Comparison of ENCODE assay signal across 8 cellular contexts in the genomic region with DNA sequence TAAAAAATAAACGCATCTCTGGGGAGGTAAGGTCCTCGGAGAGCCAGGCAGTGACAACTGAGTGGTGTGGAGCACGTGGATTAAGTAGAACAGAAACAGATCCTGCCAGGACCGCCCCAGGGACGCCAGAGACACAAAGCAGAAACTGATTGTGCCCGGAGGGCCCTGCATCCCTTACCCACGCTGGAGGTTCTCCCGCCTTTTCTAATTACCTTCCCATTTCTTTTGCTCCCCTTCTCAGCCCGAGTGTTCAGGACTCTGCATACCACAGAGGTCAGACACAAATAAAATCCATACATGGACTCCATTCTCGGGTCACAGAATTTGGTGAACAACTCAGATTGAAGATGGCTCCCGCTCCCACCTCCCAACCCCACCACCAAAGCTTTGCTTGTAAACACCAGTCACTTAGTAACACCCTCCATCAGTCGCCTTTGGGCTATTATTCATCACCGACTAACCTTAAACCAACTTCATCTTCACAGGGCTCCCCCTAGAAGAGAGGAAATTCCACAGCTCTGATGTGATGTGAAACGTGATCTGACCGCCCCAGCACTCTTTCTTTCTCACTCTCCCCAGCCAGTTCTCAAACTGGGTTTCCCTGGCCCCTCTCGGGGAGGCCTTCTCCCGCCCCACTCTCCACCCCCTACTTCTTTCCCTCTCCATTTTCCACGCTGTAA.
DNase-seq lines count a peak whose midpoint lies in the region; ATAC-seq and TF ChIP-seq lines count a peak whose summit lies in the region.

No MANE protein-coding gene starts in this region.

- H3K9me3 ChIP-seq in iPS-18a (ENCODE audit: control insufficient read depth, low read depth, low read length) = no peaks in the 10 kb centered on the region

- no peaks in the 10 kb centered on the region for H3K36me3 ChIP-seq in iPS-18a (ENCODE audit: control insufficient read depth, low read depth, low read length)

- TF ChIP-seq CTCF in astrocyte of the cerebellum (IDR thresholded peaks at IDR 0.05; ENCODE audit: low read depth, low read length, missing control alignments) = no peak

- peaks cover 61% of the 10 kb centered on the region for H3K4me1 ChIP-seq in iPS-18a (ENCODE audit: control insufficient read depth, low read depth, low read length)

- H3K4me3 ChIP-seq in astrocyte of the cerebellum (ENCODE audit: low read depth, low read length) (peak overlapping the region; percentile 30), iPS-18a (ENCODE audit: low read length) (peak overlapping the region; percentile 86)

- no peak for ATAC-seq in GM19463 (IDR thresholded peaks at IDR 0.05; ENCODE audit: unreplicated experiment)

- H3K27ac ChIP-seq in iPS-18a (ENCODE audit: low read length) = peak overlapping the region; percentile 99

- in situ Hi-C loops in astrocyte of the cerebellum (cut with HindIII; ENCODE audit: low sequenced_read_pairs) = no loop called here

- DNase-seq in ELF-1 (ENCODE audit: low read depth, low spot score) = peak; percentile 99
- DNase-seq in NCI-H510A treated with DMSO at 0.1 percent for 48 hours (lab: John Stamatoyannopoulos, UW) = peak; percentile 40
- peak; percentile 98 for DNase-seq in astrocyte of the cerebellum (ENCODE audit: low read depth)
- DNase-seq in stimulated activated CD4-positive, alpha-beta T cell treated with anti-CD3 and anti-CD28 coated beads, Interleukin-4, amount 100 ng/mL, for 24 hours = peak; percentile 56
- DNase-seq in GDM1 (lab: John Stamatoyannopoulos, UW) = no peak
- DNase-seq in amygdala (lab: John Stamatoyannopoulos, UW) = no peak

- H3K27me3 ChIP-seq in iPS-18a (ENCODE audit: control insufficient read depth, insufficient read depth, low read length) = no peaks in the 10 kb centered on the region

- peak overlapping the region; percentile 99 for H3K9ac ChIP-seq in iPS-18a (ENCODE audit: low read length)

Comparison
In these comparisons a context has a peak if more than half of its experiments do, and no peak if none do; other contexts are left out.
1. DNase-seq: peak in ELF-1 (single experiment), NCI-H510A treated with DMSO at 0.1 percent for 48 hours (single experiment), astrocyte of the cerebellum (single experiment) and stimulated activated CD4-positive, alpha-beta T cell treated with anti-CD3 and anti-CD28 coated beads, Interleukin-4, amount 100 ng/mL, for 24 hours (single experiment); none in GDM1 (single experiment) and amygdala (0 of 56).